ENCODE assay signal across 11 cellular contexts in genomic region chr12:1544991-1545700, GRCh38. TPM values are rescaled to one million over a fixed set of nuclear protein-coding genes. Genes with fewer than 3 reads are reported as not detected.
A peak's percentile ranks its signal among the peaks of the same experiment; 100 is the strongest.
DNase-seq lines count a peak whose midpoint lies in the region; ATAC-seq, FAIRE-seq and TF ChIP-seq lines count a peak whose summit lies in the region.
"Had no signal": no experiment of that assay in that cellular context is flagged by ENCODE, and none has a peak within 500 bp of the region (broad histone marks: within the 10 kb centered on the region; RNA-seq: fewer than 3 reads in every experiment).

No MANE protein-coding gene starts in this region.

- peak; percentile 9 to 29 (median 11) for TF ChIP-seq CTCF in keratinocyte (optimal IDR thresholded peaks at IDR 0.05 in 1 of 3, IDR thresholded peaks at IDR 0.05 in 1 of 3, conservative IDR thresholded peaks at IDR 0.05 in 1 of 3; ENCODE audit: extremely low read depth in 1 of 3, insufficient read depth in 2 of 3, low read length in 3 of 3)

- H3K4me1 ChIP-seq in Karpas-422 (ENCODE audit: low read length) (peaks cover 22% of the 10 kb centered on the region), adipocyte (ENCODE audit: control insufficient read depth, insufficient read depth, low read length) (peaks cover 5% of the 10 kb centered on the region), keratinocyte (ENCODE audit: control insufficient read depth, extremely low read depth, insufficient read depth, low read length) (peaks cover 19% of the 10 kb centered on the region)

- H3K27ac ChIP-seq in Karpas-422 (ENCODE audit: low read length) (no peak overlapping the region), keratinocyte (ENCODE audit: control insufficient read depth, insufficient read depth, low read length) (no peak overlapping the region)

- H3K9me2 ChIP-seq in Karpas-422 (replicated peaks; ENCODE audit: insufficient read depth, low read length) = no peaks in the 10 kb centered on the region

- H3K9me3 ChIP-seq in Karpas-422 (ENCODE audit: low read length) (no peaks in the 10 kb centered on the region), adipocyte (ENCODE audit: control insufficient read depth, low read length) (peaks cover 4% of the 10 kb centered on the region), keratinocyte (ENCODE audit: control insufficient read depth, low read depth, low read length) (no peaks in the 10 kb centered on the region)

- H3K36me3 ChIP-seq in Karpas-422 (ENCODE audit: insufficient read depth, low read length) = no peaks in the 10 kb centered on the region
- H3K36me3 ChIP-seq in adipocyte (ENCODE audit: control insufficient read depth, insufficient read depth, low read length, severe bottlenecking) = no peaks in the 10 kb centered on the region
- no peaks in the 10 kb centered on the region for H3K36me3 ChIP-seq in keratinocyte (ENCODE audit: control insufficient read depth in 2 of 2, extremely low read depth in 1 of 2, insufficient read depth in 2 of 2, low read length in 2 of 2)

- H3K79me2 ChIP-seq in Karpas-422 (ENCODE audit: low read length) (no peaks in the 10 kb centered on the region), keratinocyte (ENCODE audit: control insufficient read depth, insufficient read depth, low read length) (peaks cover 73% of the 10 kb centered on the region)

- H2AFZ ChIP-seq in Karpas-422 (ENCODE audit: low read length) (no peak overlapping the region), keratinocyte (ENCODE audit: control insufficient read depth, low read length) (no peak overlapping the region)

- no peak for FAIRE-seq in keratinocyte (lab: Jason Lieb, UNC)
- FAIRE-seq: colon had no signal

- dilution Hi-C loops in keratinocyte (cut with MboI; ENCODE audit: extremely low pct_ligation_motif_present, low sequenced_read_pairs) = no loop called here

- peak overlapping the region; percentile 40 for H3K4me2 ChIP-seq in Karpas-422 (ENCODE audit: low read depth, low read length, poor library complexity, severe bottlenecking)
- H3K4me2 ChIP-seq in keratinocyte (ENCODE audit: control insufficient read depth, extremely low read depth, insufficient read depth, low read depth, low read length) = no peak overlapping the region

- H3K27me3 ChIP-seq in Karpas-422 (ENCODE audit: low read length) (no peaks in the 10 kb centered on the region), adipocyte (replicated peaks; ENCODE audit: control insufficient read depth, insufficient read depth, low read length) (no peaks in the 10 kb centered on the region), keratinocyte (ENCODE audit: control insufficient read depth, extremely low read depth, insufficient read depth, low read length) (no peaks in the 10 kb centered on the region)

- DNase-seq in CD1c-positive myeloid dendritic cell (ENCODE audit: extremely low spot score) = peak; percentile 76
- DNase-seq in Karpas-422 = peak; percentile 48
- peak; percentile 20 for DNase-seq in adipocyte (ENCODE audit: low read depth)
- no peak for DNase-seq in keratinocyte (ENCODE audit: low read depth, low spot score)
- no peak for DNase-seq in NCI-H1436 (lab: John Stamatoyannopoulos, UW)
- DNase-seq: activated CD4-positive, alpha-beta T cell treated with anti-CD3 and anti-CD28 coated beads, Interleukin-2, amount 50 U/mL, for 1 hour; NCI-H2107 had no signal

- H4K20me1 ChIP-seq in Karpas-422 (ENCODE audit: insufficient read depth, low read depth, low read length) (no peaks in the 10 kb centered on the region), keratinocyte (ENCODE audit: control insufficient read depth, extremely low read depth, insufficient read depth, low read length) (peaks cover 4% of the 10 kb centered on the region)

- H3K9ac ChIP-seq in Karpas-422 (ENCODE audit: low read length) (no peak overlapping the region), adipocyte (ENCODE audit: low read length) (no peak overlapping the region), keratinocyte (ENCODE audit: control insufficient read depth, extremely low read depth, insufficient read depth, low read length) (no peak overlapping the region)

- H3K9me1 ChIP-seq in keratinocyte (ENCODE audit: control insufficient read depth, extremely low read depth, insufficient read depth, low read length) = no peaks in the 10 kb centered on the region

- ATAC-seq in GM18498 (IDR thresholded peaks at IDR 0.05; ENCODE audit: unreplicated experiment) (no peak), HG03571 (IDR thresholded peaks at IDR 0.05; ENCODE audit: unreplicated experiment) (no peak), GM18868 (IDR thresholded peaks at IDR 0.05; ENCODE audit: unreplicated experiment) (no peak)

- H3K4me3 ChIP-seq in Karpas-422 (ENCODE audit: low read length) = no peak overlapping the region
- peak overlapping the region; percentile 80 for H3K4me3 ChIP-seq in adipocyte (ENCODE audit: low read length)
- no peak overlapping the region for H3K4me3 ChIP-seq in keratinocyte (ENCODE audit: control insufficient read depth in 2 of 3, extremely low read depth in 1 of 3, insufficient read depth in 2 of 3, low read depth in 1 of 3, low read length in 3 of 3)

RNA-seq across cellular contexts. Expression of gene FBXL14, which starts 49.2 kb away (rescaled TPM):
- total RNA-seq in Karpas-422 (2014; rRNA removed; shearing (Covaris generic); ENCODE audit: low replicate concordance) = 29.0 and 62.5 TPM in 2 replicates
- polyA plus RNA-seq in keratinocyte = 1.8 to 3.0 TPM (median 2.1 TPM) in 3 replicates
- 2.0 TPM for polyA plus RNA-seq in keratinocyte (2011; ENCODE audit: low read depth)
- polyA plus RNA-seq in keratinocyte (2011; cell fraction: cytosol; rRNA removed) = 1.4 and 2.4 TPM in 2 replicates
- polyA plus RNA-seq in keratinocyte (2011; cell fraction: nucleus; rRNA removed) = 1.6 and 1.7 TPM in 2 replicates
- polyA plus RNA-seq in keratinocyte (2012; ENCODE audit: low replicate concordance) = 2.3 and 3.0 TPM in 2 replicates
- polyA minus RNA-seq in keratinocyte = 3.6 to 8.7 TPM (median 4.6 TPM) in 3 replicates
- 7.9 TPM for polyA minus RNA-seq in keratinocyte (2011; cell fraction: cytosol; rRNA and poly(A)+ RNA removed)
- polyA minus RNA-seq in keratinocyte (2011; cell fraction: nucleus; rRNA and poly(A)+ RNA removed) = 2.3 and 2.6 TPM in 2 replicates

Comparison
In these comparisons a context has a peak if more than half of its experiments do, and no peak if none do; other contexts are left out.
1. DNase-seq: peak in CD1c-positive myeloid dendritic cell (single experiment), Karpas-422 (single experiment) and adipocyte (single experiment); none in keratinocyte (single experiment) and NCI-H1436 (single experiment).